1 cellular context compared by ENCODE assay signal in genomic region chr17:43384476-43384862, GRCh38.
TF ChIP-seq lines count a peak whose summit lies in the region.

No MANE protein-coding gene starts in this region.

TF ChIP-seq in HepG2, 621 proteins besides CTCF, POLR2A, EP300 and RAD21 (continued from another document and continues in another):
- TF ChIP-seq ZNF770 (CRISPR knock-in tag; IDR thresholded peaks at IDR 0.05) (0 out of 2 replicates have a peak, but pooled peaks have one; percentile 39), ZNF567 (CRISPR knock-in tag; IDR thresholded peaks at IDR 0.05; ENCODE audit: borderline replicate concordance) (peak; percentile 95), STAT6 (CRISPR knock-in tag; IDR thresholded peaks at IDR 0.05; ENCODE audit: borderline replicate concordance) (peak; percentile 72; the same call in 1 of the 2 replicates), GRHL1 (CRISPR knock-in tag; conservative IDR thresholded peaks at IDR 0.05) (no peak), CREBL2 (CRISPR knock-in tag; IDR thresholded peaks at IDR 0.05; ENCODE audit: borderline replicate concordance) (no peak), ZNF414 (CRISPR knock-in tag; IDR thresholded peaks at IDR 0.05) (peak; percentile 97), MIXL1 (CRISPR knock-in tag; IDR thresholded peaks at IDR 0.05) (peak; percentile 92), TCF12 (IDR thresholded peaks at IDR 0.05) (no peak), TCF12 (CRISPR knock-in tag; IDR thresholded peaks at IDR 0.05) (0 out of 2 replicates have a peak, but pooled peaks have one; percentile 36), ZSCAN21 (CRISPR knock-in tag; IDR thresholded peaks at IDR 0.05; ENCODE audit: borderline replicate concordance) (peak; percentile 95), CHD4 (IDR thresholded peaks at IDR 0.05; ENCODE audit: borderline replicate concordance, low read length) (no peak), ATF2 (CRISPR knock-in tag; IDR thresholded peaks at IDR 0.05) (peak; percentile 66), E2F2 (CRISPR knock-in tag; IDR thresholded peaks at IDR 0.05; ENCODE audit: borderline replicate concordance) (no peak), NFKBIZ (CRISPR knock-in tag; IDR thresholded peaks at IDR 0.05) (peak; percentile 73; the same call in 1 of the 2 replicates), NCOR1 (IDR thresholded peaks at IDR 0.05; ENCODE audit: borderline replicate concordance, low read length) (peak; percentile 87), ZNF281 (CRISPR knock-in tag; IDR thresholded peaks at IDR 0.05; ENCODE audit: borderline replicate concordance) (peak; percentile 46; the same call in 1 of the 2 replicates), KDM4B (CRISPR knock-in tag; IDR thresholded peaks at IDR 0.05) (peak; percentile 2; the same call in 1 of the 2 replicates), PCBP2 (optimal IDR thresholded peaks at IDR 0.05; ENCODE audit: low read depth, low read length, poor library complexity, severe bottlenecking) (no peak), ZNF547 (CRISPR knock-in tag; IDR thresholded peaks at IDR 0.05) (0 out of 2 replicates have a peak, but pooled peaks have one; percentile 50), PAXIP1 (CRISPR knock-in tag; conservative IDR thresholded peaks at IDR 0.05) (peak; percentile 99), FOSL2 (CRISPR knock-in tag; IDR thresholded peaks at IDR 0.05) (peak; percentile 68), ARID4A (CRISPR knock-in tag; IDR thresholded peaks at IDR 0.05; ENCODE audit: borderline replicate concordance) (peak; percentile 52; the same call in 1 of the 2 replicates), SMAD1 (CRISPR knock-in tag; IDR thresholded peaks at IDR 0.05; ENCODE audit: borderline replicate concordance, low read depth) (peak; percentile 96; the same call in 1 of the 2 replicates), TSC22D2 (CRISPR knock-in tag; IDR thresholded peaks at IDR 0.05; ENCODE audit: borderline replicate concordance) (no peak), HOXA9 (CRISPR knock-in tag; IDR thresholded peaks at IDR 0.05; ENCODE audit: borderline replicate concordance) (no peak), ZNF503 (CRISPR knock-in tag; IDR thresholded peaks at IDR 0.05) (no peak), ZNF577 (CRISPR knock-in tag; IDR thresholded peaks at IDR 0.05; ENCODE audit: borderline replicate concordance, low read depth) (no peak), BRD4 (CRISPR knock-in tag; IDR thresholded peaks at IDR 0.05) (peak; percentile 83; the same call in 1 of the 2 replicates), CENPT (CRISPR knock-in tag; IDR thresholded peaks at IDR 0.05; ENCODE audit: low read depth) (no peak), ZNF501 (CRISPR knock-in tag; IDR thresholded peaks at IDR 0.05) (peak; percentile 74; the same call in 1 of the 2 replicates)
